Comparison of ENCODE assay signal across 16 cellular contexts in genomic region chr2:29146197-29146596, GRCh38. TPM values are rescaled to one million over a fixed set of nuclear protein-coding genes. Genes with fewer than 3 reads are reported as not detected.
A peak's percentile ranks its signal among the peaks of the same experiment; 100 is the strongest.
DNase-seq lines count a peak whose midpoint lies in the region; ATAC-seq and TF ChIP-seq lines count a peak whose summit lies in the region.
"Had no signal": no experiment of that assay in that cellular context is flagged by ENCODE, and none has a peak within 500 bp of the region (broad histone marks: within the 10 kb centered on the region; RNA-seq: fewer than 3 reads in every experiment).

No MANE protein-coding gene starts in this region.

- CTCF ChIA-PET in Calu3 (lab: Charles Lee), result no interaction called here
- CTCF ChIA-PET in PC-3 (lab: Charles Lee), result interaction anchor here (0.5 kb wide), 1 partner anchor 60 kb away, joined by 4 read pairs; no protein-coding TSS in a partner anchor
- CTCF ChIA-PET in mammary epithelial cell (lab: Charles Lee; ENCODE audit: low non-redundant PET), result no interaction called here

- peak overlapping the region; percentile 62 for H3K27ac Mint-ChIP-seq in Calu3 (ENCODE audit: unreplicated experiment)

- no peak for DNase-seq in Calu3
- peak; percentile 2 for DNase-seq in ELF-1 (ENCODE audit: low read depth, low spot score)
- DNase-seq in PC-3, result peak; percentile 78
- no peak for DNase-seq in smooth muscle cell (lab: John Stamatoyannopoulos, UW; ENCODE audit: unreplicated experiment)
- DNase-seq in mammary epithelial cell, result no peak
- DNase-seq in NCI-H748 (lab: John Stamatoyannopoulos, UW; ENCODE audit: unreplicated experiment), result no peak
- DNase-seq: 8988T; CD4-positive, alpha-beta memory T cell; DMS153; DMS79; GM23248; HCEC 1CT; KG1 had no signal

- H4K20me1 ChIP-seq in PC-3 (ENCODE audit: low read length) (no peaks in the 10 kb centered on the region), smooth muscle cell (ENCODE audit: low read depth) (no peaks in the 10 kb centered on the region), mammary epithelial cell (ENCODE audit: insufficient read depth, low read length) (no peaks in the 10 kb centered on the region)
- H4K20me1 ChIP-seq: BLaER1 had no signal

- intact Hi-C loops in Calu3 (cut with micrococcal nuclease; ENCODE audit: unreplicated experiment) (no loop called here), PC-3 (cut with micrococcal nuclease) (no loop called here), mammary epithelial cell (cut with micrococcal nuclease) (no loop called here)

- H3K27ac ChIP-seq in PC-3 (ENCODE audit: low read length) (peak overlapping the region; percentile 50), smooth muscle cell (ENCODE audit: low read depth) (peak overlapping the region; percentile 20), mammary epithelial cell (ENCODE audit: insufficient read depth, low read depth, low read length) (no peak overlapping the region)
- H3K27ac ChIP-seq: BLaER1, GM23248 had no signal

- 71% methylated on average over 3 of the region's 3 CpGs for WGBS in smooth muscle cell (ENCODE audit: low lambda C conversion rate)
- WGBS in mammary epithelial cell (ENCODE audit: low coverage, missing lambda C conversion rate), result 90% methylated on average over 3 of the region's 3 CpGs

- peaks cover 81% of the 10 kb centered on the region for H3K36me3 Mint-ChIP-seq in Calu3 (ENCODE audit: insufficient read depth, unreplicated experiment)

- H3K27me3 Mint-ChIP-seq in Calu3 (ENCODE audit: unreplicated experiment), result no peaks in the 10 kb centered on the region
- H3K27me3 Mint-ChIP-seq: CD4-positive, alpha-beta memory T cell had no signal

- H3K27me3 ChIP-seq in PC-3 (ENCODE audit: low read length), result no peaks in the 10 kb centered on the region
- no peaks in the 10 kb centered on the region for H3K27me3 ChIP-seq in smooth muscle cell (ENCODE audit: low read depth)
- no peaks in the 10 kb centered on the region for H3K27me3 ChIP-seq in mammary epithelial cell (ENCODE audit: insufficient read depth, low read length)
- H3K27me3 ChIP-seq: BLaER1 had no signal

- H3K4me2 ChIP-seq in PC-3 (ENCODE audit: low read length), result peak overlapping the region; percentile 64
- H3K4me2 ChIP-seq in smooth muscle cell, result peak overlapping the region; percentile 8
- no peak overlapping the region for H3K4me2 ChIP-seq in mammary epithelial cell (ENCODE audit: insufficient read depth, low read depth, low read length)
- H3K4me2 ChIP-seq: BLaER1 had no signal

- BruUV-seq in Calu3 (replicated peaks; lab: Mats Ljungman, UMichigan) (no TSS peak), PC-3 (replicated peaks; lab: Mats Ljungman, UMichigan) (no TSS peak), mammary epithelial cell (replicated peaks; lab: Mats Ljungman, UMichigan) (no TSS peak)

- H3K9me3 ChIP-seq in PC-3 (ENCODE audit: low read length), result no peaks in the 10 kb centered on the region
- H3K9me3 ChIP-seq in smooth muscle cell (replicated peaks; ENCODE audit: low read depth), result no peaks in the 10 kb centered on the region
- no peaks in the 10 kb centered on the region for H3K9me3 ChIP-seq in mammary epithelial cell (replicated peaks; ENCODE audit: insufficient read depth, low read length)
- H3K9me3 ChIP-seq: BLaER1 had no signal

- H3K4me3 ChIP-seq in PC-3 (ENCODE audit: low read length), result peak overlapping the region; percentile 20
- no peak overlapping the region for H3K4me3 ChIP-seq in smooth muscle cell
- H3K4me3 ChIP-seq in mammary epithelial cell (replicated peaks in 1 of 3; ENCODE audit: insufficient read depth in 1 of 3, low read depth in 2 of 3, low read length in 3 of 3), result no peak overlapping the region
- H3K4me3 ChIP-seq: BLaER1, GM23248 had no signal

- H3F3A ChIP-seq in PC-3 (ENCODE audit: low read length, unreplicated experiment) (no peaks in the 10 kb centered on the region), smooth muscle cell (ENCODE audit: low read depth) (no peaks in the 10 kb centered on the region)

- peaks cover 28% of the 10 kb centered on the region for H3K4me1 Mint-ChIP-seq in Calu3 (ENCODE audit: low read depth, unreplicated experiment)
- H3K4me1 Mint-ChIP-seq: CD14-positive monocyte had no signal

- H2AFZ ChIP-seq in PC-3 (ENCODE audit: low read length), result no peak overlapping the region
- H2AFZ ChIP-seq in smooth muscle cell (ENCODE audit: low read depth), result no peak overlapping the region
- no peak overlapping the region for H2AFZ ChIP-seq in mammary epithelial cell (ENCODE audit: low read depth, low read length)
- H2AFZ ChIP-seq: GM23248 had no signal

- in situ Hi-C loops in mammary epithelial cell (cut with MboI; ENCODE audit: low sequenced_read_pairs in 2 of 2), result loop anchor here in 1 of 2 donors (25.0 kb wide), 1 partner anchor 184 kb away; no protein-coding TSS in a partner anchor

- peaks cover 20% of the 10 kb centered on the region for H3K36me3 ChIP-seq in PC-3 (ENCODE audit: low read depth, low read length)
- H3K36me3 ChIP-seq in smooth muscle cell (ENCODE audit: low read depth), result peaks cover 5% of the 10 kb centered on the region
- H3K36me3 ChIP-seq in mammary epithelial cell (ENCODE audit: insufficient read depth, low read length), result peaks cover 36% of the 10 kb centered on the region
- H3K36me3 ChIP-seq: BLaER1 had no signal

- dilution Hi-C loops in mammary epithelial cell (cut with HindIII; ENCODE audit: low sequenced_read_pairs), result no loop called here

- POLR2A ChIA-PET in PC-3 (lab: Charles Lee; ENCODE audit: unreplicated experiment), result interaction anchor here (0.6 kb wide), 1 partner anchor 37 kb away, joined by 3 read pairs; no protein-coding TSS in a partner anchor

- no peak overlapping the region for H3K4me3 Mint-ChIP-seq in Calu3 (ENCODE audit: low read depth, unreplicated experiment)
- H3K4me3 Mint-ChIP-seq: CD14-positive monocyte; CD4-positive, alpha-beta memory T cell had no signal

- ATAC-seq in PC-3, result peak; percentile 85
- ATAC-seq in HG02884 (IDR thresholded peaks at IDR 0.05; ENCODE audit: unreplicated experiment), result no peak

- peaks cover under 1% of the 10 kb centered on the region for H3K9me3 Mint-ChIP-seq in Calu3 (ENCODE audit: low read depth, unreplicated experiment)
- H3K9me3 Mint-ChIP-seq: CD4-positive, alpha-beta memory T cell had no signal

- no peak overlapping the region for H3K9ac ChIP-seq in PC-3 (ENCODE audit: low read length)
- H3K9ac ChIP-seq in smooth muscle cell (ENCODE audit: low read depth), result no peak overlapping the region
- no peak overlapping the region for H3K9ac ChIP-seq in mammary epithelial cell (ENCODE audit: insufficient read depth, low read length)
- H3K9ac ChIP-seq: BLaER1, GM23248 had no signal

- H3K9me2 ChIP-seq in PC-3 (replicated peaks; ENCODE audit: low read length), result no peaks in the 10 kb centered on the region

- H3K79me2 ChIP-seq in PC-3 (ENCODE audit: low read length) (peaks cover 7% of the 10 kb centered on the region), smooth muscle cell (ENCODE audit: low read depth) (peaks cover under 1% of the 10 kb centered on the region), mammary epithelial cell (ENCODE audit: insufficient read depth, low read length) (peaks cover 59% of the 10 kb centered on the region)

- TF ChIP-seq CTCF in Calu3 (IDR thresholded peaks at IDR 0.05; ENCODE audit: unreplicated experiment) (no peak), PC-3 (conservative IDR thresholded peaks at IDR 0.05; ENCODE audit: low read depth, low read length) (no peak), smooth muscle cell (IDR thresholded peaks at IDR 0.05; ENCODE audit: borderline replicate concordance, insufficient read depth, poor library complexity, severe bottlenecking) (no peak), mammary epithelial cell (conservative IDR thresholded peaks at IDR 0.05 in 1 of 2, IDR thresholded peaks at IDR 0.05 in 1 of 2; ENCODE audit: extremely low read depth in 1 of 2, insufficient read depth in 1 of 2, low read depth in 1 of 2, low read length in 2 of 2) (no peak)

- H3K4me1 ChIP-seq in PC-3 (ENCODE audit: insufficient read depth, low read length) (peaks cover 15% of the 10 kb centered on the region), smooth muscle cell (ENCODE audit: low read depth) (no peaks in the 10 kb centered on the region), mammary epithelial cell (ENCODE audit: insufficient read depth, low read length) (no peaks in the 10 kb centered on the region)
- H3K4me1 ChIP-seq: BLaER1 had no signal

RNA-seq across cellular contexts. Expression of gene CLIP4, which starts 31.0 kb away (rescaled TPM):
- total RNA-seq in Calu3 (2022) (136 and 184 TPM in 2 replicates), PC-3 (2014; rRNA removed) (24.2 and 25.1 TPM in 2 replicates), smooth muscle cell (18.9 and 27.1 TPM in 2 replicates), mammary epithelial cell (100 to 1,000 TPM in 1 of 2 donors, 10 to 100 TPM in 1; 89.8 to 257 TPM)
- polyA plus RNA-seq in smooth muscle cell (5.7 and 12.5 TPM in 2 replicates), mammary epithelial cell (37.2 TPM)
- 51.4 TPM for polyA minus RNA-seq in mammary epithelial cell

Comparison
In these comparisons a context has a peak if more than half of its experiments do, and no peak if none do; other contexts are left out.
1. DNase-seq: peak in ELF-1 (single experiment) and PC-3 (single experiment); none in Calu3 (single experiment), smooth muscle cell (single experiment), mammary epithelial cell (single experiment) and NCI-H748 (single experiment).